Comparison of ENCODE assay signal across 10 cellular contexts in genomic region chr10:113169853-113170455, GRCh38.
A peak's percentile ranks its signal among the peaks of the same experiment; 100 is the strongest.
DNase-seq lines count a peak whose midpoint lies in the region; ATAC-seq lines count a peak whose summit lies in the region.
"Had no signal": no experiment of that assay in that cellular context is flagged by ENCODE, and none has a peak within 500 bp of the region (broad histone marks: within the 10 kb centered on the region; RNA-seq: fewer than 3 reads in every experiment).

No MANE protein-coding gene starts in this region.

- peak; percentile 36 to 46 for DNase-seq in NOMO-1 (lab: John Stamatoyannopoulos, UW; ENCODE audit: unreplicated experiment in 2 of 2)
- no peak for DNase-seq in NOMO-1 treated with dmso at 0.1 percent for 144 hours (lab: John Stamatoyannopoulos, UW; ENCODE audit: unreplicated experiment)
- DNase-seq in memory B cell (ENCODE audit: low spot score in 2 of 2): no peak
- DNase-seq in NCI-H748 treated with DMSO at 0.1 percent for 48 hours (lab: John Stamatoyannopoulos, UW): no peak
- DNase-seq in activated effector memory CD4-positive, alpha-beta T cell treated with Interleukin-2 at 50 U/mL for 16 hours: no peak
- no peak for DNase-seq in globus pallidus (ENCODE audit: low spot score)
- DNase-seq: NCI-H1694 treated with DMSO at 0.1 percent for 48 hours; stimulated activated naive CD4-positive, alpha-beta T cell had no signal

- H3K4me1 Mint-ChIP-seq in memory B cell: peaks cover 9% of the 10 kb centered on the region

- H3K36me3 Mint-ChIP-seq in memory B cell: no peaks in the 10 kb centered on the region

- ATAC-seq in GM21515 (IDR thresholded peaks at IDR 0.05; ENCODE audit: unreplicated experiment) (peak; percentile 95), HG03196 (IDR thresholded peaks at IDR 0.05; ENCODE audit: unreplicated experiment) (peak; percentile 91), memory B cell (ENCODE audit: low read depth) (peak; percentile 67)

- H3K27me3 Mint-ChIP-seq in memory B cell: peaks cover 12% of the 10 kb centered on the region

- H3K4me3 Mint-ChIP-seq in memory B cell: peak overlapping the region; percentile 8

- H3K9me3 Mint-ChIP-seq in memory B cell: peaks cover 2% of the 10 kb centered on the region

- peak overlapping the region; percentile 0 for H3K27ac Mint-ChIP-seq in memory B cell

Comparison
In these comparisons a context has a peak if more than half of its experiments do, and no peak if none do; other contexts are left out.
1. DNase-seq: peak in NOMO-1 (2 of 2); none in NOMO-1 treated with dmso at 0.1 percent for 144 hours (single experiment), memory B cell (0 of 2), NCI-H748 treated with DMSO at 0.1 percent for 48 hours (single experiment), activated effector memory CD4-positive, alpha-beta T cell treated with Interleukin-2 at 50 U/mL for 16 hours (single experiment) and globus pallidus (single experiment).
2. Peak in every context shown above with its lines, with median percentiles within 50 percentile points of each other: ATAC-seq.